2 cellular contexts compared by ENCODE assay signal in the genomic region with DNA sequence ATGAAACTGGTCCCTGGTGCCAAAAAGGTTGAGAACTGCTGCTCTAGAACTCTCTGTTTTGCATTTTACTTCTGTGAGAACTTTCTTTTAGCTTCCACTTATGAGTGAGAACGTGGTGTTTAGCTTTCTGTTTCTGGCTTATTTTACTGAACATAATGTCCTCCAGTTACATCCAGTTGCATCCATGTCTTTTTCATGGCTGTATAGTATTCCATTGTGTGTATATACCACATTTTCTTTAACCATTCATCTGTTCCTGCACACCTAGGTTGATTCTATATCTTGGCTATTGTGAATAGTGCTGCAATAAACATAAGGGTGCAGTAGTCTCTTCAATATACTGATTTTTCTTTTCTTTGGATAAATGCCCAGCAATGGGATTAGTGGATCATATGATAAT.
TF ChIP-seq lines count a peak whose summit lies in the region.

No MANE protein-coding gene starts in this region.

TF ChIP-seq in SK-N-SH treated with all-trans-retinoic acid at 6 μM for 48 hours, 23 proteins besides CTCF, POLR2A, EP300 and RAD21 (continued from another document):
- TF ChIP-seq CSRNP3 (CRISPR knock-in tag; IDR thresholded peaks at IDR 0.05) = no peak
TF ChIP-seq in SK-N-SH treated with all-trans-retinoic acid at 6 μM for 48 hours: peak in this region for 1.

TF ChIP-seq in SK-N-SH, 30 proteins besides CTCF, POLR2A, EP300 and RAD21 (continued from another document):
- TF ChIP-seq GATA2 (CRISPR knock-in tag; IDR thresholded peaks at IDR 0.05) = no peak
- TF ChIP-seq, protein P1, sequence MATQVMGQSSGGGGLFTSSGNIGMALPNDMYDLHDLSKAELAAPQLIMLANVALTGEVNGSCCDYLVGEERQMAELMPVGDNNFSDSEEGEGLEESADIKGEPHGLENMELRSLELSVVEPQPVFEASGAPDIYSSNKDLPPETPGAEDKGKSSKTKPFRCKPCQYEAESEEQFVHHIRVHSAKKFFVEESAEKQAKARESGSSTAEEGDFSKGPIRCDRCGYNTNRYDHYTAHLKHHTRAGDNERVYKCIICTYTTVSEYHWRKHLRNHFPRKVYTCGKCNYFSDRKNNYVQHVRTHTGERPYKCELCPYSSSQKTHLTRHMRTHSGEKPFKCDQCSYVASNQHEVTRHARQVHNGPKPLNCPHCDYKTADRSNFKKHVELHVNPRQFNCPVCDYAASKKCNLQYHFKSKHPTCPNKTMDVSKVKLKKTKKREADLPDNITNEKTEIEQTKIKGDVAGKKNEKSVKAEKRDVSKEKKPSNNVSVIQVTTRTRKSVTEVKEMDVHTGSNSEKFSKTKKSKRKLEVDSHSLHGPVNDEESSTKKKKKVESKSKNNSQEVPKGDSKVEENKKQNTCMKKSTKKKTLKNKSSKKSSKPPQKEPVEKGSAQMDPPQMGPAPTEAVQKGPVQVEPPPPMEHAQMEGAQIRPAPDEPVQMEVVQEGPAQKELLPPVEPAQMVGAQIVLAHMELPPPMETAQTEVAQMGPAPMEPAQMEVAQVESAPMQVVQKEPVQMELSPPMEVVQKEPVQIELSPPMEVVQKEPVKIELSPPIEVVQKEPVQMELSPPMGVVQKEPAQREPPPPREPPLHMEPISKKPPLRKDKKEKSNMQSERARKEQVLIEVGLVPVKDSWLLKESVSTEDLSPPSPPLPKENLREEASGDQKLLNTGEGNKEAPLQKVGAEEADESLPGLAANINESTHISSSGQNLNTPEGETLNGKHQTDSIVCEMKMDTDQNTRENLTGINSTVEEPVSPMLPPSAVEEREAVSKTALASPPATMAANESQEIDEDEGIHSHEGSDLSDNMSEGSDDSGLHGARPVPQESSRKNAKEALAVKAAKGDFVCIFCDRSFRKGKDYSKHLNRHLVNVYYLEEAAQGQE (IDR thresholded peaks at IDR 0.05; ENCODE audit: low read depth, low read length) = no peak
- TF ChIP-seq USF2 (IDR thresholded peaks at IDR 0.05; ENCODE audit: borderline replicate concordance, low read depth, low read length) = no peak
- no peak for TF ChIP-seq FOXJ3 (CRISPR knock-in tag; IDR thresholded peaks at IDR 0.05)
- no peak for TF ChIP-seq FOSL2 (IDR thresholded peaks at IDR 0.05; ENCODE audit: borderline replicate concordance, low read depth)
- TF ChIP-seq JUND (IDR thresholded peaks at IDR 0.05) = no peak
- TF ChIP-seq IRF3 (IDR thresholded peaks at IDR 0.05; ENCODE audit: low read depth, low read length) = no peak
- no peak for TF ChIP-seq TEAD4 (IDR thresholded peaks at IDR 0.05; ENCODE audit: borderline replicate concordance, insufficient read depth)
- TF ChIP-seq MAX (IDR thresholded peaks at IDR 0.05; ENCODE audit: low read depth) = no peak
- TF ChIP-seq GABPA (IDR thresholded peaks at IDR 0.05; ENCODE audit: low read depth) = no peak
